In the genomic region with DNA sequence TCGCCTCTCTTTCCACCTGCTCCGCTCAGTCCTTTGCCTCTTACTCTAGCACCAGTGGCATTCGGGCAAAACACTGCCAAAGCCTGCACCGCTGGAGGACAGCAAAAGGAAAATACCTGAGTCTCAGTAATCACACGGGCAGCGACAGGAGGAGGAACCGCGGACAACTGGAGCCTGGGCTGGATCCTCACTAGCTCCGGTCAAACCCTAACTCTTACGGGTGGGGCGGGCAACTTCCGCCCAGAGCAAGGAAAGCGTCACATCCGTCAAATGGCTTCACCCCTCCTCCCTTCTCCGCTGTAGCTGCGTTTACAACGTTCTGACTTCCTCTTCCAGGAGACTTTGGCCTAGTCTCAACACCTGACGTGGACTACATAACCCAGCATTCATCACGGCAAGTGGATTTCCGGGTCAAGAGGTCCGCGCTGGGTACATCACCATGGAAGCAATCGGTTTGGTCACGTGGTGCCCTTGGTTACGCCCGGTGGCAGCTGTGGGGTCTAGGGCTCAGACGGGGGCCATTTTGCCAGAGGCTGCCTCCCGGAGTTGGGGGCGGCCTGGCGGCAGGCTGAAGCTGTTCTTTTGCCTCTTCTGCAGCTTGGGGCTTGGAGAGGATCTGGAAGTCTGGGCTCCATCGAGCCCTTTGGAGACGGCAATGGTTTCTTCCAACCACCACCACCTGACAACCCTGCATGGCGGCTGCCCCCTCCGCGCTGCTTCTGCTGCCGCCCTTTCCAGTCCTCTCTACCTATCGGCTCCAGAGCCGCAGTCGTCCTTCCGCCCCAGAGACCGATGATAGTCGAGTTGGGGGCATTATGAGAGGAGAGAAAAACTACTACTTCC, we compare ENCODE assay signal across 1 cellular context.
TF ChIP-seq lines count a peak whose summit lies in the region.

A gene with protein sequence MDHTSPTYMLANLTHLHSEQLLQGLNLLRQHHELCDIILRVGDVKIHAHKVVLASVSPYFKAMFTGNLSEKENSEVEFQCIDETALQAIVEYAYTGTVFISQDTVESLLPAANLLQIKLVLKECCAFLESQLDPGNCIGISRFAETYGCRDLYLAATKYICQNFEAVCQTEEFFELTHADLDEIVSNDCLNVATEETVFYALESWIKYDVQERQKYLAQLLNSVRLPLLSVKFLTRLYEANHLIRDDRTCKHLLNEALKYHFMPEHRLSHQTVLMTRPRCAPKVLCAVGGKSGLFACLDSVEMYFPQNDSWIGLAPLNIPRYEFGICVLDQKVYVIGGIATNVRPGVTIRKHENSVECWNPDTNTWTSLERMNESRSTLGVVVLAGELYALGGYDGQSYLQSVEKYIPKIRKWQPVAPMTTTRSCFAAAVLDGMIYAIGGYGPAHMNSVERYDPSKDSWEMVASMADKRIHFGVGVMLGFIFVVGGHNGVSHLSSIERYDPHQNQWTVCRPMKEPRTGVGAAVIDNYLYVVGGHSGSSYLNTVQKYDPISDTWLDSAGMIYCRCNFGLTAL (minus strand): TSS at position 218 of the 843 bp plus-strand sequence. CDS start 16,019 bp downstream, outside the sequence.
A gene with protein sequence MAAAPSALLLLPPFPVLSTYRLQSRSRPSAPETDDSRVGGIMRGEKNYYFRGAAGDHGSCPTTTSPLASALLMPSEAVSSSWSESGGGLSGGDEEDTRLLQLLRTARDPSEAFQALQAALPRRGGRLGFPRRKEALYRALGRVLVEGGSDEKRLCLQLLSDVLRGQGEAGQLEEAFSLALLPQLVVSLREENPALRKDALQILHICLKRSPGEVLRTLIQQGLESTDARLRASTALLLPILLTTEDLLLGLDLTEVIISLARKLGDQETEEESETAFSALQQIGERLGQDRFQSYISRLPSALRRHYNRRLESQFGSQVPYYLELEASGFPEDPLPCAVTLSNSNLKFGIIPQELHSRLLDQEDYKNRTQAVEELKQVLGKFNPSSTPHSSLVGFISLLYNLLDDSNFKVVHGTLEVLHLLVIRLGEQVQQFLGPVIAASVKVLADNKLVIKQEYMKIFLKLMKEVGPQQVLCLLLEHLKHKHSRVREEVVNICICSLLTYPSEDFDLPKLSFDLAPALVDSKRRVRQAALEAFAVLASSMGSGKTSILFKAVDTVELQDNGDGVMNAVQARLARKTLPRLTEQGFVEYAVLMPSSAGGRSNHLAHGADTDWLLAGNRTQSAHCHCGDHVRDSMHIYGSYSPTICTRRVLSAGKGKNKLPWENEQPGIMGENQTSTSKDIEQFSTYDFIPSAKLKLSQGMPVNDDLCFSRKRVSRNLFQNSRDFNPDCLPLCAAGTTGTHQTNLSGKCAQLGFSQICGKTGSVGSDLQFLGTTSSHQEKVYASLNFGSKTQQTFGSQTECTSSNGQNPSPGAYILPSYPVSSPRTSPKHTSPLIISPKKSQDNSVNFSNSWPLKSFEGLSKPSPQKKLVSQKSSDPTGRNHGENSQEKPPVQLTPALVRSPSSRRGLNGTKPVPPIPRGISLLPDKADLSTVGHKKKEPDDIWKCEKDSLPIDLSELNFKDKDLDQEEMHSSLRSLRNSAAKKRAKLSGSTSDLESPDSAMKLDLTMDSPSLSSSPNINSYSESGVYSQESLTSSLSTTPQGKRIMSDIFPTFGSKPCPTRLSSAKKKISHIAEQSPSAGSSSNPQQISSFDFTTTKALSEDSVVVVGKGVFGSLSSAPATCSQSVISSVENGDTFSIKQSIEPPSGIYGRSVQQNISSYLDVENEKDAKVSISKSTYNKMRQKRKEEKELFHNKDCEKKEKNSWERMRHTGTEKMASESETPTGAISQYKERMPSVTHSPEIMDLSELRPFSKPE (N-terminal part only) (plus strand): TSS at position 461 of the 843 bp plus-strand sequence. CDS start 232 bp downstream, at position 693.

TF ChIP-seq in A549, 52 proteins besides CTCF, POLR2A, EP300 and RAD21 (continued from another document):
- no peak for TF ChIP-seq POLR2AphosphoS2 (conservative IDR thresholded peaks at IDR 0.05; ENCODE audit: low read length)
- TF ChIP-seq FOSL2 (IDR thresholded peaks at IDR 0.05): no peak
- 0 out of 2 replicates have a peak, but pooled peaks have one; percentile 10 for TF ChIP-seq FOSL2 (CRISPR knock-in tag; IDR thresholded peaks at IDR 0.05)
- no peak for TF ChIP-seq JUNB (IDR thresholded peaks at IDR 0.05)
- no peak for TF ChIP-seq EHF (CRISPR knock-in tag; IDR thresholded peaks at IDR 0.05)
- 0 out of 2 replicates have a peak, but pooled peaks have one; percentile 21 for TF ChIP-seq RFX5 (IDR thresholded peaks at IDR 0.05)
- TF ChIP-seq NPAS2 (CRISPR knock-in tag; IDR thresholded peaks at IDR 0.05; ENCODE audit: borderline replicate concordance): no peak
- TF ChIP-seq CEBPB (IDR thresholded peaks at IDR 0.05): no peak
- TF ChIP-seq ZC3H11A (IDR thresholded peaks at IDR 0.05): no peak
